Comparison of ENCODE assay signal across 27 cellular contexts in the genomic region with DNA sequence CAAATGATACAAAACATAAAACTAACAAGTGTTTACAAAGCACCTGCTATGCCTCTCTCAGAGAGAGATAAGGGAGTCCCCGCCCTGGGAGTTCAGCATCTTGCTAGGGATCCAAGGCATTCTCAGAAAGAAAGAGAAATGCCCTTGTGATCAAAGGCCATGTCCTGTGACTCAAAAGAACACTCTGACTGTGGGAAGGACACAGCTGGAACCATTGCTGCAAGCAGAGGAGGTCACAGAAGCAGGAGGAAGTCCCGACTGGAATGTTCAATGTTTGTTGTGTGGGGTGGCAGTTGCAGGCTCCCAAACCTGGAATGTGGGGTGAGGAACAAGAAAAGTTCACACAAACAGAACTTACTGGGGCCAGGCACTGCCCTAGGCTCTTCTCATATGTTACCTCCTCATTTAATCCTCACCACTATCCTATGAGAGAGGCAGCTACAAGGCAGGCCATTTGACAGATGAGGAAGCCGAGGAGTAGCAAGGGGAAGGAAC.
"Had no signal": no experiment of that assay in that cellular context is flagged by ENCODE, and none has a peak within 500 bp of the region (broad histone marks: within the 10 kb centered on the region; RNA-seq: fewer than 3 reads in every experiment).

No MANE protein-coding gene starts in this region.

- H3K4me2 ChIP-seq: neural progenitor cell had no signal

- H3K27ac ChIP-seq: neural progenitor cell, neutrophil, parathyroid adenoma, psoas muscle, right lobe of liver, sigmoid colon, stomach, thoracic aorta, thyroid gland, tibial nerve, upper lobe of left lung, vagina had no signal

- H3K4me1 ChIP-seq: parathyroid adenoma, psoas muscle, right lobe of liver, stomach, thyroid gland, upper lobe of left lung, vagina had no signal

- DNase-seq: natural killer cell; nucleus accumbens; psoas muscle; right cardiac atrium; right lobe of liver; sigmoid colon; small intestine; stimulated activated CD4-positive, alpha-beta T cell treated with anti-CD3 and anti-CD28 coated beads, Interleukin-15, amount 100 ng/mL, for 24 hours; stimulated activated CD4-positive, alpha-beta T cell treated with anti-CD3 and anti-CD28 coated beads, Interleukin-2, amount 100 ng/mL, for 24 hours; stimulated activated CD4-positive, alpha-beta T cell treated with anti-CD3 and anti-CD28 coated beads, Interleukin-2, amount 100 ng/mL, for 48 hours; stimulated activated CD4-positive, alpha-beta T cell treated with anti-CD3 and anti-CD28 coated beads, Interleukin-4, amount 100 ng/mL, for 24 hours; stimulated activated naive B cell treated with anti-CD40 and anti-IgM and Interleukin-4, amounts not matched to agents 10 μg/mL and 1 μg/mL and 100 μg/mL, for 72 hours; stimulated activated naive CD4-positive, alpha-beta T cell treated with Interleukin-2 at 50 U/mL for 16 hours; stomach; thyroid gland; trophoblast cell had no signal

- H3K27me3 ChIP-seq: neutrophil, right lobe of liver, thyroid gland, tibial nerve, upper lobe of left lung, vagina had no signal

- H3K9ac ChIP-seq: neural progenitor cell, parathyroid adenoma had no signal

- ATAC-seq: natural killer cell; right lobe of liver; stimulated activated naive B cell treated with anti-CD40 and anti-IgM and Interleukin-4, amounts not matched to agents 10 μg/mL and 1 μg/mL and 100 μg/mL, for 72 hours had no signal

- H2AFZ ChIP-seq: neural progenitor cell, parathyroid adenoma had no signal

- H3K9me3 Mint-ChIP-seq: natural killer cell; neural progenitor cell; stimulated activated naive CD8-positive, alpha-beta T cell treated with anti-CD3 and anti-CD28 coated beads, Interleukin-15, Interleukin-2, amounts not matched to agents 100 ng/mL and 50 ng/mL, for 24 hours had no signal

- H3K27ac Mint-ChIP-seq: natural killer cell; nephron; neural progenitor cell; progenitor cell of endocrine pancreas; stimulated activated effector memory CD8-positive, alpha-beta T cell treated with anti-CD3 and anti-CD28 coated beads, Interleukin-12 subunit alpha, Interleukin-12 subunit beta, amount 100 ng/mL, for 72 hours; stimulated activated naive B cell treated with anti-CD40 and anti-IgM and Interleukin-4, amounts not matched to agents 10 μg/mL and 1 μg/mL and 100 μg/mL, for 72 hours; stimulated activated naive CD8-positive, alpha-beta T cell treated with anti-CD3 and anti-CD28 coated beads, Interleukin-15, Interleukin-2, amounts not matched to agents 100 ng/mL and 50 ng/mL, for 24 hours had no signal

- H3K4me3 ChIP-seq: neural progenitor cell, psoas muscle, right lobe of liver, sigmoid colon, stomach, thoracic aorta, thyroid gland, tibial nerve, upper lobe of left lung, vagina had no signal

- H3K4me3 Mint-ChIP-seq: natural killer cell; nephron; neural progenitor cell; stimulated activated effector memory CD8-positive, alpha-beta T cell treated with anti-CD3 and anti-CD28 coated beads, Interleukin-12 subunit alpha, Interleukin-12 subunit beta, amount 100 ng/mL, for 72 hours; stimulated activated naive B cell treated with anti-CD40 and anti-IgM and Interleukin-4, amounts not matched to agents 10 μg/mL and 1 μg/mL and 100 μg/mL, for 72 hours; stimulated activated naive CD8-positive, alpha-beta T cell treated with anti-CD3 and anti-CD28 coated beads, Interleukin-15, Interleukin-2, amounts not matched to agents 100 ng/mL and 50 ng/mL, for 24 hours had no signal

- H3K9me3 ChIP-seq: neutrophil, psoas muscle, right lobe of liver, thoracic aorta, thyroid gland, vagina had no signal

- H3K36me3 ChIP-seq: neural progenitor cell, neutrophil, right lobe of liver, sigmoid colon, stomach, thoracic aorta, thyroid gland, tibial nerve, upper lobe of left lung, vagina had no signal

- H3K79me2 ChIP-seq: parathyroid adenoma had no signal

- H3K4me1 Mint-ChIP-seq: natural killer cell; nephron; stimulated activated effector memory CD8-positive, alpha-beta T cell treated with anti-CD3 and anti-CD28 coated beads, Interleukin-12 subunit alpha, Interleukin-12 subunit beta, amount 100 ng/mL, for 72 hours had no signal

- H3K36me3 Mint-ChIP-seq: natural killer cell; neural progenitor cell; stimulated activated effector memory CD8-positive, alpha-beta T cell treated with anti-CD3 and anti-CD28 coated beads, Interleukin-12 subunit alpha, Interleukin-12 subunit beta, amount 100 ng/mL, for 72 hours; stimulated activated naive B cell treated with anti-CD40 and anti-IgM and Interleukin-4, amounts not matched to agents 10 μg/mL and 1 μg/mL and 100 μg/mL, for 72 hours had no signal
